In the genomic region with DNA sequence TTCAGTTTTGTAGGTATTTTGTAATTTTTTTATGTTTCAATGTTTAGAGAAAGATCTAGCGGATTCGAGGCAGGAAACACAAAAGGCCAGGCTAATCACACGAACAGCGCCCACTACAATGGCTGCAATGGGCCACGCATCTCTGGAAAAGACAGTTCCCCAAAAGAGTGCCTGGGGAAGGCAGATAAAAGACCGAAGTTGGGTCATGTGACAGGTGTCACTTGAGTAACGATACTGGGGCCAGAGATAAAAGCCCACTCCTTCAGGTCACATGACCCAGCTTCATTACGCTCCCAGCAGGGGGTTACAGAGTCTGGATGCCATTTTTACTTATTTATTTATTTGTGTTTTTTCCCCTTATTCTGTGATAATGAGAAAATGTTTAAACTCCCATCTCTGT, we compare ENCODE assay signal across 14 cellular contexts.
DNase-seq lines count a peak whose midpoint lies in the region; FAIRE-seq and TF ChIP-seq lines count a peak whose summit lies in the region.
"Had no signal": no experiment of that assay in that cellular context is flagged by ENCODE, and none has a peak within 500 bp of the region (broad histone marks: within the 10 kb centered on the region; RNA-seq: fewer than 3 reads in every experiment).

No MANE protein-coding gene starts in this region.

- no peak overlapping the region for H3K27ac ChIP-seq in CD4-positive, alpha-beta memory T cell (ENCODE audit: low read depth, low read length)
- H3K27ac ChIP-seq: breast epithelium, stomach had no signal

- peaks cover 24 to 39% of the 10 kb centered on the region in 2 donors for H3K27me3 Mint-ChIP-seq in CD4-positive, alpha-beta memory T cell

- peaks cover 0 to 2% (median 1%) of the 10 kb centered on the region in 4 donors for H3K4me1 Mint-ChIP-seq in CD4-positive, alpha-beta memory T cell

- no peaks in the 10 kb centered on the region for H3K36me3 Mint-ChIP-seq in CD4-positive, alpha-beta memory T cell

- H3K27ac Mint-ChIP-seq in CD4-positive, alpha-beta memory T cell: peak overlapping the region in 1 of 7 donors; percentile 29

- DNase-seq in CD4-positive, alpha-beta memory T cell: no peak
- DNase-seq in UCSD-AML1 (lab: John Stamatoyannopoulos, UW; ENCODE audit: unreplicated experiment) (peak; percentile 60), left kidney (ENCODE audit: low read depth, low spot score) (peak; percentile 15), cerebellar cortex (ENCODE audit: low spot score) (no peak), NCI-H1436 (lab: John Stamatoyannopoulos, UW) (no peak), D721Med (ENCODE audit: insufficient read length, low spot score) (no peak)
- DNase-seq: activated naive CD4-positive, alpha-beta T cell treated with Interleukin-2 at 50 U/mL for 16 hours; NCI-H187 treated with DMSO at 0.1 percent for 48 hours; NCI-H82; stimulated activated CD4-positive, alpha-beta T cell treated with anti-CD3 and anti-CD28 coated beads, Interleukin-12 subunit alpha, Interleukin-12 subunit beta, amount 100 ng/mL, for 4 hours; stomach had no signal

- CTCF ChIA-PET in CD4-positive, alpha-beta memory T cell (lab: Charles Lee; ENCODE audit: partially characterized antibody): no interaction called here

- POLR2A ChIA-PET in CD4-positive, alpha-beta memory T cell (lab: Charles Lee; ENCODE audit: partially characterized antibody): no interaction called here

- no peaks in the 10 kb centered on the region for H3K36me3 ChIP-seq in CD4-positive, alpha-beta memory T cell (ENCODE audit: insufficient read depth, low read length)
- H3K36me3 ChIP-seq: breast epithelium, stomach had no signal

- intact Hi-C loops in CD4-positive, alpha-beta memory T cell (cut with micrococcal nuclease): no loop called here

- H3K9me3 ChIP-seq in CD4-positive, alpha-beta memory T cell (ENCODE audit: control insufficient read depth in 1 of 2, low read length in 2 of 2): no peaks in the 10 kb centered on the region
- H3K9me3 ChIP-seq: breast epithelium, stomach had no signal

- no peak for FAIRE-seq in D721Med (lab: Jason Lieb, UNC)
- FAIRE-seq: G401.6 had no signal

- H3K4me3 ChIP-seq in CD4-positive, alpha-beta memory T cell (ENCODE audit: low read length in 2 of 2): no peak overlapping the region
- peak overlapping the region; percentile 25; the same call in 1 of the 2 replicates for H3K4me3 ChIP-seq in GM08714 (ENCODE audit: low read length)
- H3K4me3 ChIP-seq: breast epithelium, stomach had no signal

- no peak for TF ChIP-seq CTCF in D721Med (IDR thresholded peaks at IDR 0.05; ENCODE audit: insufficient read depth, missing control alignments)

- H3K4me3 Mint-ChIP-seq in CD4-positive, alpha-beta memory T cell: peak overlapping the region; percentile 5 to 75 (median 52)

- no peaks in the 10 kb centered on the region for H3K9me3 Mint-ChIP-seq in CD4-positive, alpha-beta memory T cell

- H3K4me1 ChIP-seq in CD4-positive, alpha-beta memory T cell (ENCODE audit: insufficient read depth, low read length): no peaks in the 10 kb centered on the region
- H3K4me1 ChIP-seq: breast epithelium, stomach had no signal

- no peaks in the 10 kb centered on the region for H3K27me3 ChIP-seq in CD4-positive, alpha-beta memory T cell (ENCODE audit: insufficient read depth, low read length)
- H3K27me3 ChIP-seq: breast epithelium had no signal

Comparison
In these comparisons a context has a peak if more than half of its experiments do, and no peak if none do; other contexts are left out.
1. DNase-seq: peak in UCSD-AML1 (single experiment) and left kidney (single experiment); none in CD4-positive, alpha-beta memory T cell (0 of 5), cerebellar cortex (single experiment), NCI-H1436 (single experiment) and D721Med (single experiment).